In the genomic region with DNA sequence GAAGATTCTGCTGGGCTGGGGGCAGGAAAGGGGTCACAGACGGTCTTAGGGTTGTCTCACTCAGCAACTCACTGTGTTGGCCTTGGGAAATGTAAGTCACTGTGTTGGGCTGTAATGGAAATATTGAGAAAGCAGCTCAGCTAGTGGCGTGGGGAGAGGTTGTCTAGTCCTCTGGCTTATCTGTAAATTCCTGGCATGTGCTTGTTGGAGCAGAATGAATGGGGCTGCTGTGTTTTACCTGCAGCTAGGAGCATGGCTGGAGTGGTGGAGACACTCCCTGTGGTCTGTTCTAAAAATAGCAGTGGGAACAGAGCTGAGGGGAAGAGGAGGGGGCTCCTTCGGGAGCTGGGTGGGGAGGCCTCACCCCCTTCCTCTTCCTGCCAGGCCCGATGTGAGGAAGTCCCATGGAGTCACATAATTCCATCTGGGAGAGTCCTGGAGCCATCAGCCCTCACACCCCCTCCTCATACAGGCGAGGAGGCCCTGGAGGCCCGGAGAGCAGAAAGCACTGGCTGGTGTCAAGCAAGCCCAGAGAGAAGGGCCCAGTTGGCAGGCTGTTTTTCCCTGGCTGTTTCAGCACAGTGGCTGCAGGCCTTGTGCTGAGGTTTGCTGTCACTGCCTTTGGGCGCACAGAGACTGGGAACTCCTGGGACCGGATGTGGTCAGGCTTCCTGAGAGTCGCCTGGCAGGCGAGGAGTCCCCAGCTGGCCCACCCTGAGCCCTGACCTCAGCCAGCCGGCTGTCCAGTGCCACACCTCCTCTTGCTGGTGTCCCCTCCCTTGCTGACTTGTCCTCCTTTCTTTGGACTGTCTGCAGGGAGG, we compare ENCODE assay signal across 8 cellular contexts.
DNase-seq lines count a peak whose midpoint lies in the region; ATAC-seq and TF ChIP-seq lines count a peak whose summit lies in the region.

No MANE protein-coding gene starts in this region.

- H3K4me3 ChIP-seq in adrenal gland (no peak overlapping the region), skeletal muscle tissue (ENCODE audit: low read length in 3 of 3) (peak overlapping the region in 1 of 3 donors; percentile 27)

- ATAC-seq in GM18505 (IDR thresholded peaks at IDR 0.05; ENCODE audit: unreplicated experiment), result no peak

- peak overlapping the region; percentile 68 to 95 (median 86) for H3K27ac ChIP-seq in adrenal gland
- H3K27ac ChIP-seq in skeletal muscle tissue (ENCODE audit: low read depth, low read length), result peak overlapping the region; percentile 77

- H3K9ac ChIP-seq in skeletal muscle tissue (ENCODE audit: low read depth in 1 of 3, low read length in 3 of 3), result peak overlapping the region; percentile 59 to 70 (median 60)

- intact Hi-C loops in adrenal gland (cut with DNase I), result no loop called here

- H3K36me3 ChIP-seq in adrenal gland (replicated peaks in 1 of 2), result no peaks in the 10 kb centered on the region
- H3K36me3 ChIP-seq in skeletal muscle tissue (ENCODE audit: control insufficient read depth in 3 of 3, insufficient read depth in 3 of 3, low read length in 3 of 3), result peaks cover 0 to 5% (median 0%) of the 10 kb centered on the region in 3 donors

- TF ChIP-seq POLR2A in adrenal gland (IDR thresholded peaks at IDR 0.05) (no peak), GM18505 (IDR thresholded peaks at IDR 0.05; ENCODE audit: borderline replicate concordance, extremely low read depth, insufficient read depth, insufficient read length) (no peak)

- H3K9me3 ChIP-seq in adrenal gland (replicated peaks in 1 of 3), result no peaks in the 10 kb centered on the region
- H3K9me3 ChIP-seq in skeletal muscle tissue (ENCODE audit: control insufficient read depth in 3 of 3, low read length in 3 of 3), result no peaks in the 10 kb centered on the region

- WGBS in adrenal gland, 4 donors, result 12 to 24% (median 20%) methylated on average over 10 to 11 of the region's 11 CpGs

- H3K27me3 ChIP-seq in adrenal gland, result no peaks in the 10 kb centered on the region
- no peaks in the 10 kb centered on the region for H3K27me3 ChIP-seq in skeletal muscle tissue (ENCODE audit: control insufficient read depth in 3 of 3, insufficient read depth in 3 of 3, low read length in 3 of 3)

- H3K4me1 ChIP-seq in adrenal gland (replicated peaks in 1 of 2) (peaks cover 21 to 54% of the 10 kb centered on the region in 2 donors), skeletal muscle tissue (ENCODE audit: control insufficient read depth in 3 of 3, insufficient read depth in 3 of 3, low read length in 3 of 3) (peaks cover 31 to 52% (median 43%) of the 10 kb centered on the region in 3 donors)

- DNase-seq in AML-193 (lab: John Stamatoyannopoulos, UW) (peak; percentile 25 to 37), M059J (ENCODE audit: low read depth) (peak; percentile 94), adrenal gland (peak; percentile 69 to 91 (median 88)), iPS-NIHi7 (ENCODE audit: extremely low spot score) (peak; percentile 43), NCI-H2029 (lab: John Stamatoyannopoulos, UW) (no peak), NCI-H2196 treated with DMSO at 0.1 percent for 48 hours (lab: John Stamatoyannopoulos, UW; ENCODE audit: unreplicated experiment) (no peak)

- TF ChIP-seq CTCF in adrenal gland (IDR thresholded peaks at IDR 0.05), result no peak

Comparison
In these comparisons a context has a peak if more than half of its experiments do, and no peak if none do; other contexts are left out.
1. DNase-seq: peak in AML-193 (2 of 2), M059J (single experiment), adrenal gland (7 of 7) and iPS-NIHi7 (single experiment); none in NCI-H2029 (single experiment) and NCI-H2196 treated with DMSO at 0.1 percent for 48 hours (single experiment).